Comparison of ENCODE assay signal across 9 cellular contexts in genomic region chr1:27011058-27011764, GRCh38. TPM values are rescaled to one million over a fixed set of nuclear protein-coding genes. Genes with fewer than 3 reads are reported as not detected.
DNase-seq lines count a peak whose midpoint lies in the region; TF ChIP-seq lines count a peak whose summit lies in the region.
"Had no signal": no experiment of that assay in that cellular context is flagged by ENCODE, and none has a peak within 500 bp of the region (broad histone marks: within the 10 kb centered on the region; RNA-seq: fewer than 3 reads in every experiment).

No MANE protein-coding gene starts in this region.

- TF ChIP-seq CTCF in astrocyte of the spinal cord (IDR thresholded peaks at IDR 0.05; ENCODE audit: low read depth, low read length) (no peak), tibial nerve (IDR thresholded peaks at IDR 0.05) (no peak)

- peaks cover 0 to 3% (median 0%) of the 10 kb centered on the region in 3 donors for H3K36me3 ChIP-seq in tibial nerve

- no peak overlapping the region for H3K4me3 ChIP-seq in astrocyte of the spinal cord (ENCODE audit: low read depth, low read length)
- H3K4me3 ChIP-seq in tibial nerve, result peak overlapping the region; percentile 35 to 57 (median 38)

- 43 to 48% methylated on average over 15 of the region's 15 CpGs for WGBS in tibial nerve, 2 donors

- no peak for TF ChIP-seq EP300 in tibial nerve (IDR thresholded peaks at IDR 0.05)

- in situ Hi-C loops in astrocyte of the spinal cord (cut with HindIII; ENCODE audit: low sequenced_read_pairs), result no loop called here

- no peaks in the 10 kb centered on the region for H3K9me3 ChIP-seq in tibial nerve

- peak overlapping the region in 3 of 4 donors; percentile 56 to 83 (median 74) for H3K27ac ChIP-seq in tibial nerve

- DNase-seq in DMS 273 (lab: John Stamatoyannopoulos, UW; ENCODE audit: unreplicated experiment) (peak; percentile 52), DMS 273 treated with DMSO at 0.1 percent for 48 hours (lab: John Stamatoyannopoulos, UW) (no peak), astrocyte of the spinal cord (ENCODE audit: low read depth, low spot score) (peak; percentile 88), iPS-NIHi11 (ENCODE audit: low spot score) (peak; percentile 78), tibial nerve (ENCODE audit: low spot score in 2 of 2) (no peak), NCI-H1092 treated with DMSO at 0.1 percent for 48 hours (lab: John Stamatoyannopoulos, UW) (no peak), D341Med (ENCODE audit: low spot score) (no peak)
- DNase-seq in NK-92 treated with Interleukin-12 subunit alpha and Interleukin-12 subunit beta, amount 100 ng/mL, for 24 hours (lab: John Stamatoyannopoulos, UW), result no peak

- no peak for TF ChIP-seq POLR2A in tibial nerve (IDR thresholded peaks at IDR 0.05)

- H3K4me1 ChIP-seq in tibial nerve, result peaks cover 0 to 34% (median 4%) of the 10 kb centered on the region in 4 donors

- no peaks in the 10 kb centered on the region for H3K27me3 ChIP-seq in tibial nerve

RNA-seq across cellular contexts. Expression of gene TENT5B, which starts 1.4 kb away (rescaled TPM):
- 10 to 100 TPM; 11.7 to 36.3 (median 27.4) TPM for total RNA-seq in tibial nerve

RNA-seq across cellular contexts. Expression of gene TRNP1, which starts 17.7 kb away (rescaled TPM):
- total RNA-seq in tibial nerve, result 10 to 100 TPM; 15.0 to 55.7 (median 52.4) TPM

RNA-seq across cellular contexts. Expression of gene KDF1, which starts 50.9 kb away (rescaled TPM):
- total RNA-seq in tibial nerve, result not detected
- total RNA-seq: temporal lobe had no signal

Comparison
In these comparisons a context has a peak if more than half of its experiments do, and no peak if none do; other contexts are left out.
1. DNase-seq: peak in DMS 273 (single experiment), astrocyte of the spinal cord (single experiment) and iPS-NIHi11 (single experiment); none in DMS 273 treated with DMSO at 0.1 percent for 48 hours (single experiment), tibial nerve (0 of 2), NK-92 treated with Interleukin-12 subunit alpha and Interleukin-12 subunit beta, amount 100 ng/mL, for 24 hours (single experiment), NCI-H1092 treated with DMSO at 0.1 percent for 48 hours (single experiment) and D341Med (single experiment).